In the genomic region with DNA sequence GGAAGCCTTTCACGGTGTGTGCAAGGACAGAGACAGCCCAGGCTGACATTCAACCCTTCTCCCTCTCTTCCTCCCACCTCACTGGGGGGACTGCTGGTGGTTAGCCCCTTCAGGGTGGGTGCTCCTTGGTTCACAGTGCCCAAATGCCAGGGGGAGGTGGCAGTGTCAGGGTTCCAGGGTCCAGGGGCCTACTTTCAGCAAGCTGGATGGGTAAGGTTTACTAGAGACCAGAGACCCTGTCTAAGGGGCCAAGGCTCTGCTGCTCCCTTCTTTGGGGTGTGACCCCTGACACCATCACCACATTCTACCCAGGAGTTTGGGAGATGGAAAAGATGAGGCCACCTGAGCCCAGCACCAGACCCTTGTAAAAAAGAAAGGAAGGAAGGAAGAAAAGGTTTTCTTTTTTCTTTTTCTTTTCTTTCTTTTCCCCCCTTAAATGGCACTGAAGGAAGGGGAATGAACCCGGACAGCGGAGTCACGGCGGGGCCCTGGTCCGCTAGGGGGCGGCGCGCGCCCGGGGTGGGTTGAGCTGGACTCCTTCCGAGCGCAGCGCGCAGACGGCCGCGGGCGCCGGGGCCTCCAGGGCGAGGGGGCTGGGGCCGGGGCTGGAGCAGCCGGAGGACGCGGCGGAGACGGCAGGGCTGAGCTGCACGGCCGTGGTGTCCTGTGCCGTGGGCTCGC, we compare ENCODE assay signal across 8 cellular contexts. TPM values are rescaled to one million over a fixed set of nuclear protein-coding genes. Genes with fewer than 3 reads are reported as not detected.
DNase-seq lines count a peak whose midpoint lies in the region; ATAC-seq lines count a peak whose summit lies in the region.

No MANE protein-coding gene starts in this region.

- peaks cover 17% of the 10 kb centered on the region for H3K27me3 Mint-ChIP-seq in activated CD4-positive, alpha-beta memory T cell treated with anti-CD3 and anti-CD28 coated beads for 36 hours
- H3K27me3 Mint-ChIP-seq in memory B cell = peaks cover 25% of the 10 kb centered on the region

- intact Hi-C loops in activated CD4-positive, alpha-beta memory T cell treated with anti-CD3 and anti-CD28 coated beads for 36 hours (cut with micrococcal nuclease) = loop anchor here (2.0 kb wide), 1 partner anchor 192 kb away; no protein-coding TSS in a partner anchor

- no peaks in the 10 kb centered on the region for H3K9me3 Mint-ChIP-seq in activated CD4-positive, alpha-beta memory T cell treated with anti-CD3 and anti-CD28 coated beads for 36 hours
- peaks cover 5% of the 10 kb centered on the region for H3K9me3 Mint-ChIP-seq in memory B cell

- CTCF ChIA-PET in activated CD4-positive, alpha-beta memory T cell treated with anti-CD3 and anti-CD28 coated beads for 36 hours (lab: Charles Lee) = interaction anchor here (0.5 to 11.4 kb wide), 15 partner anchors 10 to 385 kb away, joined by 3 to 250 read pairs (median 8); a partner anchor contains a TSS

- H3K27ac Mint-ChIP-seq in activated CD4-positive, alpha-beta memory T cell treated with anti-CD3 and anti-CD28 coated beads for 36 hours = no peak overlapping the region
- no peak overlapping the region for H3K27ac Mint-ChIP-seq in memory B cell

- no peaks in the 10 kb centered on the region for H3K36me3 Mint-ChIP-seq in activated CD4-positive, alpha-beta memory T cell treated with anti-CD3 and anti-CD28 coated beads for 36 hours
- no peaks in the 10 kb centered on the region for H3K36me3 Mint-ChIP-seq in memory B cell

- POLR2A ChIA-PET in activated CD4-positive, alpha-beta memory T cell treated with anti-CD3 and anti-CD28 coated beads for 36 hours (lab: Charles Lee) = interaction anchor here (2.0 kb wide), 1 partner anchor 10 kb away, joined by 5 read pairs; no protein-coding TSS in a partner anchor

- peak; percentile 83 for ATAC-seq in memory B cell (ENCODE audit: low read depth)

- H3K4me3 Mint-ChIP-seq in activated CD4-positive, alpha-beta memory T cell treated with anti-CD3 and anti-CD28 coated beads for 36 hours = no peak overlapping the region
- no peak overlapping the region for H3K4me3 Mint-ChIP-seq in memory B cell

- DNase-seq in NCI-H1417 (lab: John Stamatoyannopoulos, UW) = peak; percentile 64 to 86 (median 84)
- no peak for DNase-seq in NCI-H1417 treated with DMSO at 0.1 percent for 48 hours (lab: John Stamatoyannopoulos, UW)
- peak; percentile 77 for DNase-seq in NCI-H1105 (lab: John Stamatoyannopoulos, UW)
- peak; percentile 75 for DNase-seq in activated CD4-positive, alpha-beta memory T cell treated with anti-CD3 and anti-CD28 coated beads for 36 hours
- peak; percentile 73 for DNase-seq in dermis blood vessel endothelial cell
- DNase-seq in memory B cell (ENCODE audit: low spot score in 2 of 2) = peak; percentile 39 to 55
- peak; percentile 43 for DNase-seq in stimulated activated CD8-positive, alpha-beta memory T cell treated with anti-CD3 and anti-CD28 coated beads, Interleukin-15, amount 100 ng/mL, for 1 hour (ENCODE audit: low read depth)
- no peak for DNase-seq in GOT3 (lab: John Stamatoyannopoulos, UW)

- H3K4me1 Mint-ChIP-seq in activated CD4-positive, alpha-beta memory T cell treated with anti-CD3 and anti-CD28 coated beads for 36 hours (ENCODE audit: low read depth) = peaks cover 25% of the 10 kb centered on the region
- H3K4me1 Mint-ChIP-seq in memory B cell = peaks cover 3% of the 10 kb centered on the region

RNA-seq across cellular contexts. Expression of a gene that starts 18.8 kb away (rescaled TPM):
- not detected for total RNA-seq in activated CD4-positive, alpha-beta memory T cell treated with anti-CD3 and anti-CD28 coated beads for 36 hours
- not detected in 2 replicates for total RNA-seq in dermis blood vessel endothelial cell

RNA-seq across cellular contexts. Expression of a gene that starts 43.0 kb away (rescaled TPM):
- total RNA-seq in activated CD4-positive, alpha-beta memory T cell treated with anti-CD3 and anti-CD28 coated beads for 36 hours = under 1 TPM; 0.10 to 0.12 TPM
- not detected in 2 replicates for total RNA-seq in dermis blood vessel endothelial cell

Comparison
In these comparisons a context has a peak if more than half of its experiments do, and no peak if none do; other contexts are left out.
1. DNase-seq: peak in NCI-H1417 (3 of 3), NCI-H1105 (single experiment), activated CD4-positive, alpha-beta memory T cell treated with anti-CD3 and anti-CD28 coated beads for 36 hours (single experiment), dermis blood vessel endothelial cell (single experiment), memory B cell (2 of 2) and stimulated activated CD8-positive, alpha-beta memory T cell treated with anti-CD3 and anti-CD28 coated beads, Interleukin-15, amount 100 ng/mL, for 1 hour (single experiment); none in NCI-H1417 treated with DMSO at 0.1 percent for 48 hours (single experiment) and GOT3 (single experiment).